In genomic region chrX:129771266-129771995, GRCh38 we compare ENCODE assay signal across 17 cellular contexts. TPM values are rescaled to one million over a fixed set of nuclear protein-coding genes. Genes with fewer than 3 reads are reported as not detected.
DNase-seq lines count a peak whose midpoint lies in the region; ATAC-seq, FAIRE-seq and TF ChIP-seq lines count a peak whose summit lies in the region.
"Had no signal": no experiment of that assay in that cellular context is flagged by ENCODE, and none has a peak within 500 bp of the region (broad histone marks: within the 10 kb centered on the region; RNA-seq: fewer than 3 reads in every experiment).

No MANE protein-coding gene starts in this region.

- H3K36me3 Mint-ChIP-seq in T-helper 1 cell treated with Interleukin-12 subunit alpha and Interleukin-12 subunit beta and Interleukin-4 antibody, amounts not matched to agents 30 μg/mL and 1 μg/mL, for 36 hours (ENCODE audit: low read depth): peaks cover 2% of the 10 kb centered on the region
- no peaks in the 10 kb centered on the region for H3K36me3 Mint-ChIP-seq in chondrocyte (ENCODE audit: low read depth)

- H3K79me2 ChIP-seq in GM12878 (ENCODE audit: control insufficient read depth, insufficient read depth, low read length): peaks cover 2% of the 10 kb centered on the region; the same call in 1 of the 2 replicates

- peak overlapping the region; percentile 35 for H2AFZ ChIP-seq in GM12878 (ENCODE audit: control insufficient read depth, low read depth, low read length)

- RAD21 ChIA-PET in GM12878 (lab: Charles Lee; ENCODE audit: unreplicated experiment): interaction anchor here (0.9 to 10.0 kb wide), 9 partner anchors 8 to 154 kb away, joined by 3 to 166 read pairs (median 4); partner anchors contain the start of gene SASH3

- H3K4me3 Mint-ChIP-seq in T-helper 1 cell treated with Interleukin-12 subunit alpha and Interleukin-12 subunit beta and Interleukin-4 antibody, amounts not matched to agents 30 μg/mL and 1 μg/mL, for 36 hours: peak overlapping the region; percentile 31
- H3K4me3 Mint-ChIP-seq in stimulated activated naive CD8-positive, alpha-beta T cell treated with anti-CD3 and anti-CD28 coated beads, Interleukin-15, amount 100 ng/mL, for 72 hours: peak overlapping the region; percentile 37 to 71
- no peak overlapping the region for H3K4me3 Mint-ChIP-seq in chondrocyte (ENCODE audit: unreplicated experiment)

- H3K36me3 ChIP-seq in GM12878 (ENCODE audit: control insufficient read depth in 2 of 2, insufficient read depth in 2 of 2, low read length in 1 of 2): no peaks in the 10 kb centered on the region
- H3K36me3 ChIP-seq: tibial artery had no signal

- no peaks in the 10 kb centered on the region for H3K9me3 Mint-ChIP-seq in T-helper 1 cell treated with Interleukin-12 subunit alpha and Interleukin-12 subunit beta and Interleukin-4 antibody, amounts not matched to agents 30 μg/mL and 1 μg/mL, for 36 hours
- no peaks in the 10 kb centered on the region for H3K9me3 Mint-ChIP-seq in stimulated activated naive CD8-positive, alpha-beta T cell treated with anti-CD3 and anti-CD28 coated beads, Interleukin-15, amount 100 ng/mL, for 72 hours
- no peaks in the 10 kb centered on the region for H3K9me3 Mint-ChIP-seq in chondrocyte (ENCODE audit: low read depth)

- H3K4me3 ChIP-seq in GM12878: no peak overlapping the region
- H3K4me3 ChIP-seq: tibial artery had no signal

- TF ChIP-seq CTCF in GM12878 (IDR thresholded peaks at IDR 0.05 in 2 of 3, conservative IDR thresholded peaks at IDR 0.05 in 1 of 3; ENCODE audit: control insufficient read depth in 2 of 3, extremely low read depth in 1 of 3, insufficient read depth in 1 of 3, low read depth in 3 of 3, low read length in 3 of 3) (no peak), chondrocyte (IDR thresholded peaks at IDR 0.05) (no peak), GM13977 (IDR thresholded peaks at IDR 0.05; ENCODE audit: extremely low read depth, insufficient read depth, missing control alignments) (no peak)

- peaks cover 58% of the 10 kb centered on the region for H3K4me1 Mint-ChIP-seq in T-helper 1 cell treated with Interleukin-12 subunit alpha and Interleukin-12 subunit beta and Interleukin-4 antibody, amounts not matched to agents 30 μg/mL and 1 μg/mL, for 36 hours (ENCODE audit: low read depth)
- H3K4me1 Mint-ChIP-seq in stimulated activated naive CD8-positive, alpha-beta T cell treated with anti-CD3 and anti-CD28 coated beads, Interleukin-15, amount 100 ng/mL, for 72 hours: peaks cover 81% of the 10 kb centered on the region
- H3K4me1 Mint-ChIP-seq in chondrocyte (ENCODE audit: low read depth): no peaks in the 10 kb centered on the region

- no peak for TF ChIP-seq RAD21 in GM12878 (IDR thresholded peaks at IDR 0.05; ENCODE audit: insufficient read depth, low read depth, low read length)

- SMC1A ChIA-PET in GM12878 (lab: Charles Lee; ENCODE audit: uncharacterized antibody, unreplicated experiment): interaction anchor here (1.5 to 9.2 kb wide), 4 partner anchors 8 to 52 kb away, joined by 3 to 165 read pairs (median 39); partner anchors contain the start of gene SASH3

- 53% methylated on average over 14 of the region's 14 CpGs for WGBS in GM12878 (ENCODE audit: insufficient coverage, insufficient replicate concordance, low lambda C conversion rate, missing lambda C conversion rate)

- intact Hi-C loops in GM12878 (cut with micrococcal nuclease; ENCODE audit: unreplicated experiment): loop anchor here (10.0 kb wide), 1 partner anchor 403 kb away; the partner anchor contains the start of gene RAB33A

- H3K4me2 ChIP-seq in GM12878 (ENCODE audit: control insufficient read depth, insufficient read depth): no peak overlapping the region

- POLR2A ChIA-PET in GM12878 (lab: Charles Lee): interaction anchor here (0.5 to 10.1 kb wide), 6 partner anchors 9 to 350 kb away, joined by 3 to 169 read pairs (median 5); partner anchors contain the start of gene SASH3

- H3K27me3 Mint-ChIP-seq in T-helper 1 cell treated with Interleukin-12 subunit alpha and Interleukin-12 subunit beta and Interleukin-4 antibody, amounts not matched to agents 30 μg/mL and 1 μg/mL, for 36 hours (ENCODE audit: low read depth): no peaks in the 10 kb centered on the region
- H3K27me3 Mint-ChIP-seq in stimulated activated naive CD8-positive, alpha-beta T cell treated with anti-CD3 and anti-CD28 coated beads, Interleukin-15, amount 100 ng/mL, for 72 hours: no peaks in the 10 kb centered on the region
- H3K27me3 Mint-ChIP-seq in chondrocyte (ENCODE audit: low read depth): no peaks in the 10 kb centered on the region

- H3K9ac ChIP-seq in GM12878 (ENCODE audit: control insufficient read depth, insufficient read depth, low read length): no peak overlapping the region; the same call in 1 of the 2 replicates

- peak overlapping the region; percentile 90 for H3K27ac Mint-ChIP-seq in T-helper 1 cell treated with Interleukin-12 subunit alpha and Interleukin-12 subunit beta and Interleukin-4 antibody, amounts not matched to agents 30 μg/mL and 1 μg/mL, for 36 hours
- H3K27ac Mint-ChIP-seq in stimulated activated naive CD8-positive, alpha-beta T cell treated with anti-CD3 and anti-CD28 coated beads, Interleukin-15, amount 100 ng/mL, for 72 hours: peak overlapping the region; percentile 89
- no peak overlapping the region for H3K27ac Mint-ChIP-seq in chondrocyte (ENCODE audit: unreplicated experiment)

- no peak for TF ChIP-seq POLR2A in GM12878 (IDR thresholded peaks at IDR 0.05; ENCODE audit: low read depth, low read length)

- no peak for TF ChIP-seq EP300 in GM12878 (IDR thresholded peaks at IDR 0.05; ENCODE audit: borderline replicate concordance in 1 of 2, control insufficient read depth in 1 of 2, low read depth in 2 of 2, low read length in 2 of 2)

- no peaks in the 10 kb centered on the region for H3K9me3 ChIP-seq in GM12878 (replicated peaks; ENCODE audit: control insufficient read depth, insufficient read depth, low read length)
- H3K9me3 ChIP-seq: tibial artery had no signal

- H4K20me1 ChIP-seq in GM12878 (ENCODE audit: control insufficient read depth, insufficient read depth): no peaks in the 10 kb centered on the region

- no peaks in the 10 kb centered on the region for H3K27me3 ChIP-seq in GM12878 (replicated peaks in 1 of 2; ENCODE audit: control insufficient read depth in 2 of 2, insufficient read depth in 2 of 2, low read length in 1 of 2)
- H3K27me3 ChIP-seq: tibial artery had no signal

- in situ Hi-C loops in GM12878 (cut with MboI): no loop called here
- in situ Hi-C loops in GM13977 (cut with MboI; ENCODE audit: low pct_unique_long_range_greater_than_20kb, low sequenced_read_pairs, unreplicated experiment): no loop called here

- peak overlapping the region; percentile 86 for H3K27ac ChIP-seq in GM12878 (ENCODE audit: control insufficient read depth, insufficient read depth)
- H3K27ac ChIP-seq: tibial artery had no signal

- CTCF ChIA-PET in GM12878 (lab: Yijun Ruan, JAX): interaction anchor here (1.3 to 8.5 kb wide), 4 partner anchors 8 to 52 kb away, joined by 3 to 66 read pairs (median 18); partner anchors contain the start of gene SASH3

- no peak for ATAC-seq in GM12878
- no peak for ATAC-seq in stimulated activated naive CD8-positive, alpha-beta T cell treated with anti-CD3 and anti-CD28 coated beads, Interleukin-15, amount 100 ng/mL, for 72 hours

- peaks cover 61% of the 10 kb centered on the region for H3K4me1 ChIP-seq in GM12878 (ENCODE audit: control insufficient read depth, insufficient read depth, low read length)
- H3K4me1 ChIP-seq: tibial artery had no signal

- no TSS peak for BruUV-seq in GM12878 (replicated peaks; lab: Mats Ljungman, UMichigan)

- FAIRE-seq in GM12878 (lab: Jason Lieb, UNC): peak; percentile 23
- FAIRE-seq: colon had no signal

- peak; percentile 42 for DNase-seq in stimulated activated CD4-positive, alpha-beta T cell treated with anti-CD3 and anti-CD28 coated beads, Interleukin-15, amount 100 ng/mL, for 24 hours
- DNase-seq in stimulated activated CD4-positive, alpha-beta T cell treated with anti-CD3 and anti-CD28 coated beads, Interleukin-2, amount 100 ng/mL, for 48 hours: no peak
- DNase-seq in GM12878 (ENCODE audit: low read depth, low spot score) (no peak), chondrocyte (ENCODE audit: low spot score) (no peak), amygdala (lab: John Stamatoyannopoulos, UW) (no peak), GM13977 (ENCODE audit: low spot score) (no peak)
- peak in 1 of 2 donors; percentile 32 for DNase-seq in stimulated activated naive CD8-positive, alpha-beta T cell treated with anti-CD3 and anti-CD28 coated beads, Interleukin-15, amount 100 ng/mL, for 72 hours
- DNase-seq: amniotic stem cell, DMS53, erythroblast, kidney glomerular epithelial cell, NCI-H2171 treated with DMSO at 0.1 percent for 48 hours, OCI-M1, tibial artery had no signal

RNA-seq across cellular contexts. Expression of gene SASH3, which starts 8.3 kb away (rescaled TPM):
- total RNA-seq in GM12878 (2013; cell fraction: nucleolus; rRNA removed): 88.3 and 101 TPM in 2 replicates
- total RNA-seq in GM12878 (2014; rRNA removed): 198 and 231 TPM in 2 replicates
- total RNA-seq in GM12878 (2014; rRNA removed; fragmentation: Illumina TruSeq; extraction: Trizol): 123 and 130 TPM in 2 replicates
- total RNA-seq in GM12878 (2021): 183 and 191 TPM in 2 replicates
- polyA plus RNA-seq in GM12878 (2011; ENCODE audit: low read depth): 67.3 TPM
- 159 and 233 TPM in 2 replicates for polyA plus RNA-seq in GM12878 (2011; rRNA removed)
- polyA plus RNA-seq in GM12878 (2011; cell fraction: cytosol; rRNA removed): 229 and 314 TPM in 2 replicates
- 329 and 387 TPM in 2 replicates for polyA plus RNA-seq in GM12878 (2011; cell fraction: nucleus; rRNA removed)
- 109 and 113 TPM in 2 replicates for polyA plus RNA-seq in GM12878 (2012)
- polyA plus RNA-seq in GM12878 (2014; fragmentation: Illumina TruSeq; extraction: Trizol): 122 and 155 TPM in 2 replicates
- polyA plus RNA-seq in GM12878 (2014; fragmentation: Nextera tagmentation; extraction: Ambion mirVana): 10 to 100 TPM; 23.1 to 39.1 TPM
- 192 and 204 TPM in 2 replicates for polyA plus RNA-seq in GM12878 (2014; rRNA removed)
- 100 to 1,000 TPM; 148 to 164 TPM for polyA plus RNA-seq in GM12878 (2016; fragmentation: Nextera tagmentation; extraction: Ambion mirVana)
- polyA minus RNA-seq in GM12878 (2011; rRNA and poly(A)+ RNA removed): 120 and 220 TPM in 2 replicates
- 77.4 and 94.2 TPM in 2 replicates for polyA minus RNA-seq in GM12878 (2011; cell fraction: cytosol; rRNA and poly(A)+ RNA removed)
- polyA minus RNA-seq in GM12878 (2011; cell fraction: nucleus; rRNA and poly(A)+ RNA removed): 51.7 and 77.8 TPM in 2 replicates
- total RNA-seq in chondrocyte: not detected in 3 replicates
- total RNA-seq: HT1080 had no signal

RNA-seq across cellular contexts. Expression of gene XPNPEP2, which starts 32.7 kb away (rescaled TPM):
- total RNA-seq in GM12878 (2013; cell fraction: nucleolus; rRNA removed): not detected in 2 replicates
- total RNA-seq in GM12878 (2014; rRNA removed) (0.17 and 0.27 TPM in 2 replicates), GM12878 (2014; rRNA removed; fragmentation: Illumina TruSeq; extraction: Trizol) (0.13 and 0.14 TPM in 2 replicates), GM12878 (2021) (0.21 and 0.27 TPM in 2 replicates), chondrocyte (not detected in 3 replicates)
- polyA plus RNA-seq in GM12878 (2011; ENCODE audit: low read depth): 0.13 TPM
- polyA plus RNA-seq in GM12878 (2011; rRNA removed) (0.04 TPM in 2 replicates), GM12878 (2014; fragmentation: Illumina TruSeq; extraction: Trizol) (0.21 and 0.32 TPM in 2 replicates), GM12878 (2014; fragmentation: Nextera tagmentation; extraction: Ambion mirVana) (under 1 TPM; 0.08 to 0.26 TPM), GM12878 (2014; rRNA removed) (0.24 and 0.37 TPM in 2 replicates), GM12878 (2016; fragmentation: Nextera tagmentation; extraction: Ambion mirVana) (under 1 TPM; 0.05 to 0.06 TPM)
- polyA plus RNA-seq in GM12878 (2011; cell fraction: cytosol; rRNA removed): 0.05 and 0.06 TPM in 2 replicates
- 0.04 and 0.06 TPM in 2 replicates for polyA plus RNA-seq in GM12878 (2011; cell fraction: nucleus; rRNA removed)
- polyA plus RNA-seq in GM12878 (2012): 0.05 and 0.07 TPM in 2 replicates
- polyA minus RNA-seq in GM12878 (2011; rRNA and poly(A)+ RNA removed): not detected in 2 replicates
- not detected in 2 replicates for polyA minus RNA-seq in GM12878 (2011; cell fraction: cytosol; rRNA and poly(A)+ RNA removed)
- polyA minus RNA-seq in GM12878 (2011; cell fraction: nucleus; rRNA and poly(A)+ RNA removed): not detected in 2 replicates
- total RNA-seq: HT1080 had no signal

Comparison
In these comparisons a context has a peak if more than half of its experiments do, and no peak if none do; other contexts are left out.
1. RNA of gene SASH3, which starts 8.3 kb away (total RNA-seq): 88.3 to 231 TPM in GM12878; not detected in chondrocyte; every median in the first group is over 10 times any median in the second.